In the genomic region with DNA sequence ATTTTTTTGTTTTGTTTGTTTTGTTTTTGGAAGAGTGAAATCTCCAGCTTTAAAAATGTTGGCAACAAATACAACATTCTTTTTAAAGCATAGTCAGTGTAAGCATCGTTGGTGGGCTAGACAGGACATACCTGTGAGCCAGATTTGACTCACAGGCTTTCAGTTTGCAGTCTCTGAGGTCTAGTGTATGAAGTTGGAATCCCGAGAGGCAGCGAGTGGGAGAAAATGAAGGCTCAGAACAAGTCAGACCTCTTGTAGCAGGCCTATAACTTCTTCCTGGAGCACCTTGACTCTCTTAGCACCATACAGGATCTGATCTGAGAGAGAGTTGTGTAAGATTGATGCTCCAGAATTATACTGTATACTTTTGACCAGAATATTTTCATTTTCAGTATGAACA, we compare ENCODE assay signal across 23 cellular contexts.
DNase-seq lines count a peak whose midpoint lies in the region; ATAC-seq, FAIRE-seq and TF ChIP-seq lines count a peak whose summit lies in the region.
"Had no signal": no experiment of that assay in that cellular context is flagged by ENCODE, and none has a peak within 500 bp of the region (broad histone marks: within the 10 kb centered on the region; RNA-seq: fewer than 3 reads in every experiment).

No MANE protein-coding gene starts in this region.

- H3K79me2 ChIP-seq in GM12878 (ENCODE audit: control insufficient read depth, insufficient read depth, low read length) = no peaks in the 10 kb centered on the region

- H3K27ac ChIP-seq in GM12878 (ENCODE audit: control insufficient read depth, insufficient read depth) (no peak overlapping the region), ovary (no peak overlapping the region)

- no peak overlapping the region for H3K9ac ChIP-seq in GM12878 (ENCODE audit: control insufficient read depth, insufficient read depth, low read length)

- no peaks in the 10 kb centered on the region; a peak in 1 of 4 replicates for H3K27me3 ChIP-seq in GM12878 (replicated peaks in 1 of 2; ENCODE audit: control insufficient read depth in 2 of 2, insufficient read depth in 2 of 2, low read length in 1 of 2)
- H3K27me3 ChIP-seq in ovary = no peaks in the 10 kb centered on the region
- H3K27me3 ChIP-seq: BE2C had no signal

- H3K9me3 ChIP-seq in GM12878 (replicated peaks; ENCODE audit: control insufficient read depth, insufficient read depth, low read length) (no peaks in the 10 kb centered on the region), ovary (no peaks in the 10 kb centered on the region)
- H3K9me3 ChIP-seq: BE2C had no signal

- H3K4me1 ChIP-seq in GM12878 (ENCODE audit: control insufficient read depth, insufficient read depth, low read length) = no peaks in the 10 kb centered on the region
- no peaks in the 10 kb centered on the region for H3K4me1 ChIP-seq in ovary (ENCODE audit: insufficient read depth)

- 0% methylated on average over 3 of the region's 3 CpGs for WGBS in GM12878 (ENCODE audit: insufficient coverage, insufficient replicate concordance, low lambda C conversion rate, missing lambda C conversion rate)
- WGBS in ovary, 3 donors = 15 to 26% (median 15%) methylated on average over 3 of the region's 3 CpGs

- TF ChIP-seq POLR2A in GM12878 (IDR thresholded peaks at IDR 0.05; ENCODE audit: low read depth, low read length) (no peak), ovary (IDR thresholded peaks at IDR 0.05) (no peak)

- no peak overlapping the region for H3K4me2 ChIP-seq in GM12878 (ENCODE audit: control insufficient read depth, insufficient read depth)
- H3K4me2 ChIP-seq: GM23338 had no signal

- TF ChIP-seq RAD21 in GM12878 (IDR thresholded peaks at IDR 0.05; ENCODE audit: insufficient read depth, low read depth, low read length) = no peak

- no peak overlapping the region for H3K4me3 ChIP-seq in GM12878
- no peak overlapping the region for H3K4me3 ChIP-seq in ovary
- H3K4me3 ChIP-seq: GM23338 had no signal

- in situ Hi-C loops in GM12878 (cut with MboI) = no loop called here

- TF ChIP-seq EP300 in GM12878 (IDR thresholded peaks at IDR 0.05; ENCODE audit: borderline replicate concordance in 1 of 2, control insufficient read depth in 1 of 2, low read depth in 2 of 2, low read length in 2 of 2) = no peak
- TF ChIP-seq EP300 in ovary (IDR thresholded peaks at IDR 0.05) = no peak

- no TSS peak for BruUV-seq in GM12878 (replicated peaks; lab: Mats Ljungman, UMichigan)

- CTCF ChIA-PET in GM12878 (lab: Yijun Ruan, JAX) = interaction anchor here (1.4 to 1.8 kb wide), 2 partner anchors 9 to 18 kb away, joined by 4 to 5 read pairs; no protein-coding TSS in a partner anchor

- TF ChIP-seq CTCF in GM12878 (IDR thresholded peaks at IDR 0.05 in 2 of 3, conservative IDR thresholded peaks at IDR 0.05 in 1 of 3; ENCODE audit: control insufficient read depth in 2 of 3, extremely low read depth in 1 of 3, insufficient read depth in 1 of 3, low read depth in 3 of 3, low read length in 3 of 3) (no peak), ovary (IDR thresholded peaks at IDR 0.05) (no peak)

- DNase-seq in GM12878 (ENCODE audit: low read depth, low spot score) (no peak), sciatic nerve (ENCODE audit: low spot score) (no peak), ovary (no peak), Right ventricle myocardium inferior (ENCODE audit: missing footprints) (no peak)
- DNase-seq: ACHN; BE2C; C1 segment of cervical spinal cord; CD4-positive, CD25-positive, alpha-beta regulatory T cell; CD8-positive, alpha-beta memory T cell; COR-L47; H7; HFFc6; Kasumi-1; KG1 had no signal

- peak; percentile 70 for ATAC-seq in HG02610 (IDR thresholded peaks at IDR 0.05; ENCODE audit: unreplicated experiment)
- peak; percentile 47 for ATAC-seq in HG03432 (IDR thresholded peaks at IDR 0.05; ENCODE audit: unreplicated experiment)
- ATAC-seq in GM12878 = no peak
- peak; percentile 19 for ATAC-seq in sciatic nerve
- no peak for ATAC-seq in HG02759 (IDR thresholded peaks at IDR 0.05; ENCODE audit: unreplicated experiment)
- ATAC-seq in GM21723 (IDR thresholded peaks at IDR 0.05; ENCODE audit: unreplicated experiment) = no peak
- no peak for ATAC-seq in Right ventricle myocardium inferior
- ATAC-seq: GM23338, HCT116 had no signal

- H4K20me1 ChIP-seq in GM12878 (ENCODE audit: control insufficient read depth, insufficient read depth) = no peaks in the 10 kb centered on the region

- intact Hi-C loops in GM12878 (cut with micrococcal nuclease; ENCODE audit: unreplicated experiment) (loop anchor here (5.0 to 10.0 kb wide), 2 partner anchors 856 to 1257 kb away; no protein-coding TSS in a partner anchor), sciatic nerve (cut with DNase I) (no loop called here), ovary (cut with DNase I) (no loop called here), Right ventricle myocardium inferior (cut with DNase I) (no loop called here)

- H3K36me3 ChIP-seq in GM12878 (ENCODE audit: control insufficient read depth in 2 of 2, insufficient read depth in 2 of 2, low read length in 1 of 2) = no peaks in the 10 kb centered on the region
- H3K36me3 ChIP-seq in ovary = no peaks in the 10 kb centered on the region
- H3K36me3 ChIP-seq: BE2C had no signal

- H2AFZ ChIP-seq in GM12878 (ENCODE audit: control insufficient read depth, low read depth, low read length) = no peak overlapping the region
- H2AFZ ChIP-seq: GM23338 had no signal

- FAIRE-seq in GM12878 (lab: Jason Lieb, UNC) = peak; percentile 69
- FAIRE-seq: A204.1, D721Med, G401.6 had no signal

- SMC1A ChIA-PET in GM12878 (lab: Charles Lee; ENCODE audit: uncharacterized antibody, unreplicated experiment) = interaction anchor here (0.6 kb wide), 1 partner anchor 1062 kb away, joined by 3 read pairs; no protein-coding TSS in a partner anchor

- RAD21 ChIA-PET in GM12878 (lab: Charles Lee; ENCODE audit: unreplicated experiment) = no interaction called here

- POLR2A ChIA-PET in GM12878 (lab: Charles Lee) = no interaction called here

TF ChIP-seq in GM12878, 131 proteins besides CTCF, POLR2A, EP300 and RAD21 (continues in another document):
- no peak for TF ChIP-seq ZNF217 (IDR thresholded peaks at IDR 0.05)
- TF ChIP-seq SUPT20H (IDR thresholded peaks at IDR 0.05; ENCODE audit: borderline replicate concordance, control insufficient read depth, low read depth, low read length) = no peak
- TF ChIP-seq, protein P1, sequence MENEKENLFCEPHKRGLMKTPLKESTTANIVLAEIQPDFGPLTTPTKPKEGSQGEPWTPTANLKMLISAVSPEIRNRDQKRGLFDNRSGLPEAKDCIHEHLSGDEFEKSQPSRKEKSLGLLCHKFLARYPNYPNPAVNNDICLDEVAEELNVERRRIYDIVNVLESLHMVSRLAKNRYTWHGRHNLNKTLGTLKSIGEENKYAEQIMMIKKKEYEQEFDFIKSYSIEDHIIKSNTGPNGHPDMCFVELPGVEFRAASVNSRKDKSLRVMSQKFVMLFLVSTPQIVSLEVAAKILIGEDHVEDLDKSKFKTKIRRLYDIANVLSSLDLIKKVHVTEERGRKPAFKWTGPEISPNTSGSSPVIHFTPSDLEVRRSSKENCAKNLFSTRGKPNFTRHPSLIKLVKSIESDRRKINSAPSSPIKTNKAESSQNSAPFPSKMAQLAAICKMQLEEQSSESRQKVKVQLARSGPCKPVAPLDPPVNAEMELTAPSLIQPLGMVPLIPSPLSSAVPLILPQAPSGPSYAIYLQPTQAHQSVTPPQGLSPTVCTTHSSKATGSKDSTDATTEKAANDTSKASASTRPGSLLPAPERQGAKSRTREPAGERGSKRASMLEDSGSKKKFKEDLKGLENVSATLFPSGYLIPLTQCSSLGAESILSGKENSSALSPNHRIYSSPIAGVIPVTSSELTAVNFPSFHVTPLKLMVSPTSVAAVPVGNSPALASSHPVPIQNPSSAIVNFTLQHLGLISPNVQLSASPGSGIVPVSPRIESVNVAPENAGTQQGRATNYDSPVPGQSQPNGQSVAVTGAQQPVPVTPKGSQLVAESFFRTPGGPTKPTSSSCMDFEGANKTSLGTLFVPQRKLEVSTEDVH (IDR thresholded peaks at IDR 0.05; ENCODE audit: low read depth, partially characterized antibody) = no peak
- no peak for TF ChIP-seq NFXL1 (IDR thresholded peaks at IDR 0.05; ENCODE audit: borderline replicate concordance)
- TF ChIP-seq, protein P2, sequence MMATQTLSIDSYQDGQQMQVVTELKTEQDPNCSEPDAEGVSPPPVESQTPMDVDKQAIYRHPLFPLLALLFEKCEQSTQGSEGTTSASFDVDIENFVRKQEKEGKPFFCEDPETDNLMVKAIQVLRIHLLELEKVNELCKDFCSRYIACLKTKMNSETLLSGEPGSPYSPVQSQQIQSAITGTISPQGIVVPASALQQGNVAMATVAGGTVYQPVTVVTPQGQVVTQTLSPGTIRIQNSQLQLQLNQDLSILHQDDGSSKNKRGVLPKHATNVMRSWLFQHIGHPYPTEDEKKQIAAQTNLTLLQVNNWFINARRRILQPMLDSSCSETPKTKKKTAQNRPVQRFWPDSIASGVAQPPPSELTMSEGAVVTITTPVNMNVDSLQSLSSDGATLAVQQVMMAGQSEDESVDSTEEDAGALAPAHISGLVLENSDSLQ (IDR thresholded peaks at IDR 0.05) = no peak
- TF ChIP-seq SIN3A (IDR thresholded peaks at IDR 0.05; ENCODE audit: low read depth, low read length) = no peak
- TF ChIP-seq, protein P3, sequence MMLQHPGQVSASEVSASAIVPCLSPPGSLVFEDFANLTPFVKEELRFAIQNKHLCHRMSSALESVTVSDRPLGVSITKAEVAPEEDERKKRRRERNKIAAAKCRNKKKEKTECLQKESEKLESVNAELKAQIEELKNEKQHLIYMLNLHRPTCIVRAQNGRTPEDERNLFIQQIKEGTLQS (IDR thresholded peaks at IDR 0.05; ENCODE audit: borderline replicate concordance, extremely low read depth, low read depth, low read length) = no peak
- no peak for TF ChIP-seq CREB1 (IDR thresholded peaks at IDR 0.05; ENCODE audit: low read depth)
- TF ChIP-seq FOXM1 (IDR thresholded peaks at IDR 0.05; ENCODE audit: low read depth, low read length) = no peak
- no peak for TF ChIP-seq E4F1 (IDR thresholded peaks at IDR 0.05; ENCODE audit: borderline replicate concordance, partially characterized antibody)

Comparison
In these comparisons a context has a peak if more than half of its experiments do, and no peak if none do; other contexts are left out.
1. ATAC-seq: peak in HG02610 (single experiment), HG03432 (single experiment) and sciatic nerve (single experiment); none in GM12878 (single experiment), HG02759 (single experiment), GM21723 (single experiment) and Right ventricle myocardium inferior (single experiment).